In the genomic region with DNA sequence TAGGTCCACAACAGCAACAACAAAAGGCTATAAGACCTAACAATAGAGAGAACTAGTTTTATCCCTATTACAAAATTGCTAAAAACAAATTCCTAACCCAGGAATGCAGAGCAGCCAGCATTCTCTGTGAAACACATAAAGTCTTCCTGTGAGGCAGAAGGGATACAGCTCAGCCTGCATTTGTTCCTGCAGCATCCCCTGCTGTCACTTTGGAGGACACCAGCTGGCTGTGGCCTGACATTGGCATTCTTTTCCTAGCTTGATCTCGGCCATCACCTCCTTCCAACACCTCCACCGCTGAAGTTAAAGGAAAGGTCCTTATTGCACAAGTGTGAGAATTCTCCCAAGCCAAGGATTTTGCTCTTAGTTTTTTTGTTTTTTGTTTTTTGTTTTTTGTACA, we compare ENCODE assay signal across 1 cellular context.
TF ChIP-seq lines count a peak whose summit lies in the region.

No MANE protein-coding gene starts in this region.

TF ChIP-seq in SK-N-SH treated with all-trans-retinoic acid at 6 μM for 48 hours, 23 proteins besides CTCF, POLR2A, EP300 and RAD21 (continued from another document):
- TF ChIP-seq, protein P1, sequence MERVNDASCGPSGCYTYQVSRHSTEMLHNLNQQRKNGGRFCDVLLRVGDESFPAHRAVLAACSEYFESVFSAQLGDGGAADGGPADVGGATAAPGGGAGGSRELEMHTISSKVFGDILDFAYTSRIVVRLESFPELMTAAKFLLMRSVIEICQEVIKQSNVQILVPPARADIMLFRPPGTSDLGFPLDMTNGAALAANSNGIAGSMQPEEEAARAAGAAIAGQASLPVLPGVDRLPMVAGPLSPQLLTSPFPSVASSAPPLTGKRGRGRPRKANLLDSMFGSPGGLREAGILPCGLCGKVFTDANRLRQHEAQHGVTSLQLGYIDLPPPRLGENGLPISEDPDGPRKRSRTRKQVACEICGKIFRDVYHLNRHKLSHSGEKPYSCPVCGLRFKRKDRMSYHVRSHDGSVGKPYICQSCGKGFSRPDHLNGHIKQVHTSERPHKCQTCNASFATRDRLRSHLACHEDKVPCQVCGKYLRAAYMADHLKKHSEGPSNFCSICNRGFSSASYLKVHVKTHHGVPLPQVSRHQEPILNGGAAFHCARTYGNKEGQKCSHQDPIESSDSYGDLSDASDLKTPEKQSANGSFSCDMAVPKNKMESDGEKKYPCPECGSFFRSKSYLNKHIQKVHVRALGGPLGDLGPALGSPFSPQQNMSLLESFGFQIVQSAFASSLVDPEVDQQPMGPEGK (CRISPR knock-in tag; IDR thresholded peaks at IDR 0.05; ENCODE audit: borderline replicate concordance): no peak
- no peak for TF ChIP-seq SNAI2 (CRISPR knock-in tag; IDR thresholded peaks at IDR 0.05)
- no peak for TF ChIP-seq OSR1 (CRISPR knock-in tag; IDR thresholded peaks at IDR 0.05)
- TF ChIP-seq, protein P2, sequence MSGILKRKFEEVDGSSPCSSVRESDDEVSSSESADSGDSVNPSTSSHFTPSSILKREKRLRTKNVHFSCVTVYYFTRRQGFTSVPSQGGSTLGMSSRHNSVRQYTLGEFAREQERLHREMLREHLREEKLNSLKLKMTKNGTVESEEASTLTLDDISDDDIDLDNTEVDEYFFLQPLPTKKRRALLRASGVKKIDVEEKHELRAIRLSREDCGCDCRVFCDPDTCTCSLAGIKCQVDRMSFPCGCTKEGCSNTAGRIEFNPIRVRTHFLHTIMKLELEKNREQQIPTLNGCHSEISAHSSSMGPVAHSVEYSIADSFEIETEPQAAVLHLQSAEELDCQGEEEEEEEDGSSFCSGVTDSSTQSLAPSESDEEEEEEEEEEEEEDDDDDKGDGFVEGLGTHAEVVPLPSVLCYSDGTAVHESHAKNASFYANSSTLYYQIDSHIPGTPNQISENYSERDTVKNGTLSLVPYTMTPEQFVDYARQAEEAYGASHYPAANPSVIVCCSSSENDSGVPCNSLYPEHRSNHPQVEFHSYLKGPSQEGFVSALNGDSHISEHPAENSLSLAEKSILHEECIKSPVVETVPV (CRISPR knock-in tag; IDR thresholded peaks at IDR 0.05): no peak
- no peak for TF ChIP-seq ARNTL (CRISPR knock-in tag; IDR thresholded peaks at IDR 0.05; ENCODE audit: borderline replicate concordance, low read depth)
